In the genomic region with DNA sequence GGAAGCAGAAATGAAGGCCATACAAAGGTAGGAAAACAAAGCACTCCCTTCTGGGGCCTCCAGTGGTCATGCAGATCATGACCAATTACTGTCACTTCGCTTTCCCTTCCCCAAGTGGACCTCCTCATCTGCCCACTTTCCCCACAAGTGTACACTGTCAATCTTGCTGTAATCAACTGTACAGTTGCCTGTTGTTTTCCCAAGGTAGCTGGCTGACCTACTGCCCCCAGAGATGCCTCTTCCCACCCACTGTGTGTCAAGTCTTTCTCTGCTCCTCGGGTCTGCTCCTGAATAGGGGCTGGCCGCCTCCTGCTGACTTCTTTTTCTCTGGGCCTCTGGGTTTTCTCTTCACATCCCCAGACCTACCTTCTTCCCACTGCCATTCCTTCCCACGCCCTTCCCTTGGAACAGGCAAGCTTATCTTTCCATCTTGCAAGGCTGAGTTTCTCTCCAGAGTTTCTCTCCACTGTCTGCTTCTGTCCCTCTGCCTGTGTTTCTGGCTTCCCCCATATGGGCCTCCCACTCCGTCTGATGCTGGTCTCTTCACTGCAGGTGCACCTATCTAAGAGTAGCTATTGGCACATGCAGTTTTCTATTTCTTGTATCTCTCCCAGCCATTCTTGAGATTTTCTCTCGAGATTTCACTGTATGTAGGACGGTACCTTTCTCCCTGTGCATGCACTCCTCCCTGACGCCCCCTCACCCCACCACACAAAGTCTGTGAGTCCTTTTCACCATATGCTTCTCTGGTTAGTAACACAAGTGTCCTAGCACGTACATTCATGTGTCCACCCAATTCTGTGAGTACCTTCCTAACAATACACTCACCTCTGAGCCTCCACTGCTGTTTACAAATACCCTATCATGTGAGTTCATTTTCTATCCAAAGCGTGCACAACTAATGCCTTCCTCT, we compare ENCODE assay signal across 8 cellular contexts. TPM values are rescaled to one million over a fixed set of nuclear protein-coding genes. Genes with fewer than 3 reads are reported as not detected.
DNase-seq lines count a peak whose midpoint lies in the region; ATAC-seq and TF ChIP-seq lines count a peak whose summit lies in the region.

No MANE protein-coding gene starts in this region.

- H3K27ac ChIP-seq in stomach smooth muscle (ENCODE audit: low read length): peak overlapping the region; percentile 96
- no peak overlapping the region for H3K27ac ChIP-seq in A673 (ENCODE audit: low read depth, low read length, poor library complexity, severe bottlenecking)

- no peaks in the 10 kb centered on the region for H3K9me3 ChIP-seq in stomach smooth muscle (ENCODE audit: control insufficient read depth in 2 of 2, low read length in 2 of 2)
- no peaks in the 10 kb centered on the region for H3K9me3 ChIP-seq in A673 (ENCODE audit: low read depth, low read length, poor library complexity, severe bottlenecking)

- peak overlapping the region; percentile 96 for H3K4me3 Mint-ChIP-seq in activated naive CD8-positive, alpha-beta T cell treated with anti-CD3 and anti-CD28 coated beads for 36 hours

- H3K36me3 ChIP-seq in stomach smooth muscle (ENCODE audit: control insufficient read depth in 2 of 2, insufficient read depth in 2 of 2, low read length in 2 of 2) (peaks cover 0 to 5% of the 10 kb centered on the region in 2 donors), A673 (ENCODE audit: insufficient read depth, low read length, poor library complexity, severe bottlenecking) (no peaks in the 10 kb centered on the region)

- H3K27me3 Mint-ChIP-seq in activated naive CD8-positive, alpha-beta T cell treated with anti-CD3 and anti-CD28 coated beads for 36 hours: no peaks in the 10 kb centered on the region

- H3K27me3 ChIP-seq in stomach smooth muscle (ENCODE audit: control insufficient read depth in 1 of 2, insufficient read depth in 2 of 2, low read length in 2 of 2) (no peaks in the 10 kb centered on the region), A673 (replicated peaks; ENCODE audit: insufficient read depth, low read depth, low read length, poor library complexity) (no peaks in the 10 kb centered on the region)

- peak; percentile 9 for DNase-seq in NOMO-1 treated with DMSO at 0.1 percent for 48 hours (lab: John Stamatoyannopoulos, UW; ENCODE audit: unreplicated experiment)
- no peak for DNase-seq in NOMO-1 treated with dmso at 0.1 percent for 144 hours (lab: John Stamatoyannopoulos, UW; ENCODE audit: unreplicated experiment)
- DNase-seq in activated naive CD8-positive, alpha-beta T cell treated with anti-CD3 and anti-CD28 coated beads for 36 hours: no peak
- DNase-seq in iris pigment epithelial cell (ENCODE audit: low read depth): peak; percentile 38
- no peak for DNase-seq in germinal center (ENCODE audit: low spot score)
- no peak for DNase-seq in A673 (ENCODE audit: low spot score)

- H3K4me3 ChIP-seq in stomach smooth muscle (ENCODE audit: low read length in 2 of 2): peak overlapping the region; percentile 90 to 98
- no peak overlapping the region for H3K4me3 ChIP-seq in A673 (ENCODE audit: low read depth, low read length, poor library complexity, severe bottlenecking)

- H3K4me1 ChIP-seq in stomach smooth muscle (ENCODE audit: control insufficient read depth, insufficient read depth, low read length) (peaks cover 35% of the 10 kb centered on the region), A673 (ENCODE audit: insufficient read depth, low read length, poor library complexity, severe bottlenecking) (peaks cover 15% of the 10 kb centered on the region)

- H3K4me1 Mint-ChIP-seq in activated naive CD8-positive, alpha-beta T cell treated with anti-CD3 and anti-CD28 coated beads for 36 hours: peaks cover 45% of the 10 kb centered on the region

- H3K36me3 Mint-ChIP-seq in activated naive CD8-positive, alpha-beta T cell treated with anti-CD3 and anti-CD28 coated beads for 36 hours: peaks cover 24% of the 10 kb centered on the region

- no peak for ATAC-seq in GM19397 (IDR thresholded peaks at IDR 0.05; ENCODE audit: unreplicated experiment)

- TF ChIP-seq CTCF in A673 (conservative IDR thresholded peaks at IDR 0.05; ENCODE audit: low read depth, low read length): no peak

- no TSS peak for BruUV-seq in A673 (replicated peaks; lab: Mats Ljungman, UMichigan)

- no peaks in the 10 kb centered on the region for H3K9me3 Mint-ChIP-seq in activated naive CD8-positive, alpha-beta T cell treated with anti-CD3 and anti-CD28 coated beads for 36 hours

- POLR2A ChIA-PET in A673 (lab: Charles Lee; ENCODE audit: low non-redundant PET): no interaction called here

- peak overlapping the region; percentile 97 to 98 for H3K9ac ChIP-seq in stomach smooth muscle (ENCODE audit: low read length in 2 of 2)

- CTCF ChIA-PET in A673 (lab: Charles Lee): no interaction called here

- intact Hi-C loops in A673 (cut with micrococcal nuclease; ENCODE audit: unreplicated experiment): no loop called here

- H3K27ac Mint-ChIP-seq in activated naive CD8-positive, alpha-beta T cell treated with anti-CD3 and anti-CD28 coated beads for 36 hours: no peak overlapping the region

RNA-seq across cellular contexts. Expression of gene ELL2, which starts 2.3 kb away (rescaled TPM):
- total RNA-seq in activated naive CD8-positive, alpha-beta T cell treated with anti-CD3 and anti-CD28 coated beads for 36 hours: 10 to 100 TPM; 41.9 to 45.6 TPM
- total RNA-seq in A673 (2021): 7.5 and 12.0 TPM in 2 replicates

Comparison
In these comparisons a context has a peak if more than half of its experiments do, and no peak if none do; other contexts are left out.
1. DNase-seq: peak in NOMO-1 treated with DMSO at 0.1 percent for 48 hours (single experiment) and iris pigment epithelial cell (single experiment); none in NOMO-1 treated with dmso at 0.1 percent for 144 hours (single experiment), activated naive CD8-positive, alpha-beta T cell treated with anti-CD3 and anti-CD28 coated beads for 36 hours (single experiment), germinal center (single experiment) and A673 (single experiment).